9 cellular contexts compared by ENCODE assay signal in genomic region chr20:1897965-1898464, GRCh38. TPM values are rescaled to one million over a fixed set of nuclear protein-coding genes. Genes with fewer than 3 reads are reported as not detected.
DNase-seq lines count a peak whose midpoint lies in the region; ATAC-seq and TF ChIP-seq lines count a peak whose summit lies in the region.
"Had no signal": no experiment of that assay in that cellular context is flagged by ENCODE, and none has a peak within 500 bp of the region (broad histone marks: within the 10 kb centered on the region; RNA-seq: fewer than 3 reads in every experiment).

No MANE protein-coding gene starts in this region.

- H3K4me2 ChIP-seq in mesendoderm (ENCODE audit: low read length): no peak overlapping the region

- no peaks in the 10 kb centered on the region for H3K79me1 ChIP-seq in mesendoderm (ENCODE audit: low read length)

- no peak overlapping the region for H4K5ac ChIP-seq in mesendoderm (ENCODE audit: low read length)

- H2BK15ac ChIP-seq in mesendoderm (replicated peaks; ENCODE audit: low read depth): no peak overlapping the region

- no peak overlapping the region for H2BK5ac ChIP-seq in mesendoderm (ENCODE audit: low read length)

- no peak overlapping the region for H3K27ac ChIP-seq in mesendoderm (ENCODE audit: low read depth, low read length)

- no CpG with 5 or more reads among the region's 11 CpGs for WGBS in mesendoderm (ENCODE audit: extremely low coverage, insufficient coverage, low lambda C conversion rate)

- peak overlapping the region; percentile 65 for H3K4ac ChIP-seq in mesendoderm (ENCODE audit: low read depth, low read length)

- no peak overlapping the region for H3K23ac ChIP-seq in mesendoderm (ENCODE audit: low read length)

- no peak overlapping the region for H2AK5ac ChIP-seq in mesendoderm (ENCODE audit: low read length)

- H3K56ac ChIP-seq in mesendoderm (ENCODE audit: low read length): no peak overlapping the region

- ATAC-seq in GM18498 (IDR thresholded peaks at IDR 0.05; ENCODE audit: unreplicated experiment) (peak; percentile 70), HG02642 (IDR thresholded peaks at IDR 0.05; ENCODE audit: poor library complexity, unreplicated experiment) (peak; percentile 60)
- ATAC-seq: left colon had no signal

- H3K36me3 ChIP-seq in mesendoderm (ENCODE audit: control insufficient read depth, insufficient read depth, low read length): no peaks in the 10 kb centered on the region
- no peaks in the 10 kb centered on the region for H3K36me3 ChIP-seq in BE2C

- no peaks in the 10 kb centered on the region for H3K79me2 ChIP-seq in mesendoderm (ENCODE audit: control insufficient read depth, insufficient read depth, low read length)

- no peak overlapping the region for H3K18ac ChIP-seq in mesendoderm (ENCODE audit: low read length)

- H3K4me1 ChIP-seq in mesendoderm (ENCODE audit: control insufficient read depth, low read depth, low read length): no peaks in the 10 kb centered on the region
- no peaks in the 10 kb centered on the region for H3K4me1 ChIP-seq in BE2C

- TF ChIP-seq CTCF in BE2C (IDR thresholded peaks at IDR 0.05; ENCODE audit: low read depth, low read length): no peak

- H3K9ac ChIP-seq in mesendoderm (ENCODE audit: low read length): no peak overlapping the region

- no peaks in the 10 kb centered on the region for H3K9me3 ChIP-seq in BE2C

- no peak overlapping the region for H2BK120ac ChIP-seq in mesendoderm (ENCODE audit: low read depth, low read length)

- no peak overlapping the region for H4K8ac ChIP-seq in mesendoderm (ENCODE audit: low read depth, low read length)

- H3K4me3 ChIP-seq in mesendoderm (ENCODE audit: low read length): no peak overlapping the region
- H3K4me3 ChIP-seq in BE2C (ENCODE audit: low read depth, low read length): no peak overlapping the region

- no peaks in the 10 kb centered on the region for H3K27me3 ChIP-seq in mesendoderm (ENCODE audit: insufficient read depth, low read length, poor library complexity)
- no peaks in the 10 kb centered on the region for H3K27me3 ChIP-seq in BE2C

- DNase-seq in SIG-M5 (lab: John Stamatoyannopoulos, UW) (peak; percentile 54), mesendoderm (no peak), BE2C (no peak), NCI-H226 (no peak), NCI-H1417 treated with DMSO at 0.1 percent for 48 hours (lab: John Stamatoyannopoulos, UW) (no peak), NCI-H82 treated with DMSO at 0.1 percent for 48 hours (lab: John Stamatoyannopoulos, UW; ENCODE audit: unreplicated experiment) (no peak)

RNA-seq across cellular contexts. Expression of gene SIRPA, which starts 2.8 kb away (rescaled TPM):
- 3.3 TPM for polyA plus RNA-seq in mesendoderm (2013, experiment 1 of 2)
- polyA plus RNA-seq in mesendoderm (2013, experiment 2 of 2): 3.5 TPM
- polyA plus RNA-seq in BE2C (2012; ENCODE audit: insufficient read depth, insufficient read length, low read depth): 0.40 TPM
